In genomic region chr3:19595884-19596283, GRCh38 we compare ENCODE assay signal across 27 cellular contexts.
"Had no signal": no experiment of that assay in that cellular context is flagged by ENCODE, and none has a peak within 500 bp of the region (broad histone marks: within the 10 kb centered on the region; RNA-seq: fewer than 3 reads in every experiment).

No MANE protein-coding gene starts in this region.

- H3K27me3 ChIP-seq: esophagus squamous epithelium, heart right ventricle, left lung, neural progenitor cell, right lobe of liver, suprapubic skin, transverse colon, upper lobe of right lung, uterus had no signal

- H3K9ac ChIP-seq: neural progenitor cell, parathyroid adenoma had no signal

- H3K27me3 Mint-ChIP-seq: dendritic cell treated with granulocyte-macrophage colony-stimulating factor and Interleukin-4, amounts not matched to agents 40 ng/mL and 50 ng/mL, for 4 days; progenitor cell of endocrine pancreas; stimulated activated naive CD8-positive, alpha-beta T cell treated with anti-CD3 and anti-CD28 coated beads, Interleukin-15, amount 100 ng/mL, for 72 hours had no signal

- DNase-seq: effector CD8-positive, alpha-beta T cell; endodermal cell; esophagus squamous epithelium; foreskin melanocyte; glutamatergic neuron; heart right ventricle; hippocampal formation; left cardiac atrium; left lung; mesendoderm; midbrain; naive thymus-derived CD4-positive, alpha-beta T cell; right lobe of liver; small intestine; stimulated activated CD4-positive, alpha-beta T cell treated with anti-CD3 and anti-CD28 coated beads, Interleukin-15, amount 100 ng/mL, for 24 hours; stimulated activated CD4-positive, alpha-beta T cell treated with anti-CD3 and anti-CD28 coated beads, Interleukin-2, amount 100 ng/mL, for 48 hours; stimulated activated naive CD4-positive, alpha-beta T cell; stimulated activated naive CD8-positive, alpha-beta T cell treated with anti-CD3 and anti-CD28 coated beads, Interleukin-15, amount 100 ng/mL, for 72 hours; transverse colon; upper lobe of right lung; uterus had no signal

- H3K4me3 Mint-ChIP-seq: dendritic cell treated with granulocyte-macrophage colony-stimulating factor and Interleukin-4, amounts not matched to agents 40 ng/mL and 50 ng/mL, for 4 days; endodermal cell; naive thymus-derived CD4-positive, alpha-beta T cell; nephron; neural progenitor cell; stimulated activated naive CD8-positive, alpha-beta T cell treated with anti-CD3 and anti-CD28 coated beads, Interleukin-15, amount 100 ng/mL, for 72 hours had no signal

- H3K27ac ChIP-seq: esophagus squamous epithelium, heart right ventricle, left lung, neural progenitor cell, parathyroid adenoma, right lobe of liver, suprapubic skin, transverse colon, upper lobe of right lung, uterus had no signal

- ATAC-seq: heart right ventricle; left cardiac atrium; left lung; naive thymus-derived CD4-positive, alpha-beta T cell; right lobe of liver; stimulated activated naive CD8-positive, alpha-beta T cell treated with anti-CD3 and anti-CD28 coated beads, Interleukin-15, amount 100 ng/mL, for 72 hours; upper lobe of right lung had no signal

- H3K79me2 ChIP-seq: parathyroid adenoma had no signal

- H3K4me2 ChIP-seq: neural progenitor cell had no signal

- H3K4me3 ChIP-seq: esophagus squamous epithelium, heart right ventricle, left lung, neural progenitor cell, right lobe of liver, suprapubic skin, transverse colon, upper lobe of right lung, uterus had no signal

- H3K4me1 ChIP-seq: esophagus squamous epithelium, heart right ventricle, left lung, neural progenitor cell, parathyroid adenoma, right lobe of liver, suprapubic skin, transverse colon, upper lobe of right lung, uterus had no signal

- H3K4me1 Mint-ChIP-seq: endodermal cell; nephron; neural progenitor cell; stimulated activated naive CD8-positive, alpha-beta T cell treated with anti-CD3 and anti-CD28 coated beads, Interleukin-15, amount 100 ng/mL, for 72 hours had no signal

- H2AFZ ChIP-seq: neural progenitor cell, parathyroid adenoma had no signal

- H3K27ac Mint-ChIP-seq: dendritic cell treated with granulocyte-macrophage colony-stimulating factor and Interleukin-4, amounts not matched to agents 40 ng/mL and 50 ng/mL, for 4 days; endodermal cell; naive thymus-derived CD4-positive, alpha-beta T cell; nephron; neural progenitor cell; progenitor cell of endocrine pancreas; stimulated activated naive CD8-positive, alpha-beta T cell treated with anti-CD3 and anti-CD28 coated beads, Interleukin-15, amount 100 ng/mL, for 72 hours had no signal

- H3K9me3 Mint-ChIP-seq: neural progenitor cell had no signal

- H3K36me3 Mint-ChIP-seq: naive thymus-derived CD4-positive, alpha-beta T cell; neural progenitor cell had no signal
